Comparison of ENCODE assay signal across 17 cellular contexts in genomic region chr10:43254199-43254730, GRCh38. TPM values are rescaled to one million over a fixed set of nuclear protein-coding genes. Genes with fewer than 3 reads are reported as not detected.
DNase-seq lines count a peak whose midpoint lies in the region; ATAC-seq and TF ChIP-seq lines count a peak whose summit lies in the region.
"Had no signal": no experiment of that assay in that cellular context is flagged by ENCODE, and none has a peak within 500 bp of the region (broad histone marks: within the 10 kb centered on the region; RNA-seq: fewer than 3 reads in every experiment).

No MANE protein-coding gene starts in this region.

- H3K79me2 ChIP-seq in hepatocyte: no peaks in the 10 kb centered on the region

- no peak overlapping the region for H3K4me3 Mint-ChIP-seq in activated CD4-positive, alpha-beta T cell treated with anti-CD3 and anti-CD28 coated beads, Interleukin-2, amount 10 ng/mL, durations not matched to agents 24 days and 14 days

- no peak for TF ChIP-seq EP300 in ovary (IDR thresholded peaks at IDR 0.05)

- no peaks in the 10 kb centered on the region for H3K9me2 ChIP-seq in hepatocyte (replicated peaks; ENCODE audit: insufficient read depth)

- H3K36me3 ChIP-seq in Peyer's patch (no peaks in the 10 kb centered on the region), hepatocyte (replicated peaks; ENCODE audit: insufficient read depth, low read depth) (no peaks in the 10 kb centered on the region), ovary (no peaks in the 10 kb centered on the region)
- H3K36me3 ChIP-seq: tibial artery had no signal

- H3K27ac Mint-ChIP-seq in activated CD4-positive, alpha-beta T cell treated with anti-CD3 and anti-CD28 coated beads, Interleukin-2, amount 10 ng/mL, durations not matched to agents 24 days and 14 days: no peak overlapping the region

- H3K27me3 ChIP-seq in Peyer's patch (no peaks in the 10 kb centered on the region), hepatocyte (no peaks in the 10 kb centered on the region), ovary (no peaks in the 10 kb centered on the region)

- ATAC-seq in HG03460 (IDR thresholded peaks at IDR 0.05; ENCODE audit: unreplicated experiment): no peak

- no peaks in the 10 kb centered on the region for H4K20me1 ChIP-seq in hepatocyte (ENCODE audit: insufficient read depth, poor library complexity, severe bottlenecking)

- intact Hi-C loops in ovary (cut with DNase I): no loop called here
- intact Hi-C loops in activated CD4-positive, alpha-beta T cell treated with anti-CD3 and anti-CD28 coated beads, Interleukin-2, amount 10 ng/mL, durations not matched to agents 24 days and 14 days (cut with micrococcal nuclease): no loop called here

- H2AFZ ChIP-seq in hepatocyte: no peak overlapping the region

- H3K27me3 Mint-ChIP-seq in activated CD4-positive, alpha-beta T cell treated with anti-CD3 and anti-CD28 coated beads, Interleukin-2, amount 10 ng/mL, durations not matched to agents 24 days and 14 days: peaks cover 3% of the 10 kb centered on the region

- H3K4me1 ChIP-seq in Peyer's patch (no peaks in the 10 kb centered on the region), hepatocyte (ENCODE audit: insufficient read depth) (no peaks in the 10 kb centered on the region), ovary (ENCODE audit: insufficient read depth) (no peaks in the 10 kb centered on the region)

- H3K9me3 ChIP-seq in Peyer's patch (no peaks in the 10 kb centered on the region), hepatocyte (ENCODE audit: low read depth) (no peaks in the 10 kb centered on the region), ovary (no peaks in the 10 kb centered on the region)
- H3K9me3 ChIP-seq: tibial artery had no signal

- DNase-seq in GM03348 (ENCODE audit: low spot score) (peak; percentile 6), Peyer's patch (peak in 2 of 3 donors; percentile 25 to 47), hepatocyte (ENCODE audit: low spot score) (peak; percentile 14), ovary (peak in 3 of 5 donors; percentile 6 to 22 (median 16)), HuH-7 (ENCODE audit: low spot score) (no peak)
- no peak for DNase-seq in activated CD4-positive, alpha-beta T cell treated with anti-CD3 and anti-CD28 coated beads, Interleukin-2, amount 10 ng/mL, durations not matched to agents 24 days and 14 days
- no peak for DNase-seq in stimulated activated naive CD4-positive, alpha-beta T cell (lab: John Stamatoyannopoulos, UW)
- DNase-seq: activated CD4-positive, alpha-beta T cell treated with anti-CD3 and anti-CD28 coated beads, Interleukin-2, amount 50 U/mL, for 4 hours; activated naive CD4-positive, alpha-beta T cell treated with anti-CD3 and anti-CD28 coated beads, Interleukin-2, amount 50 U/mL, for 16 hours; effector CD4-positive, alpha-beta T cell; midbrain; MV-4-11; NCI-H2171; SIG-M5; tibial artery had no signal

- H3K9me3 Mint-ChIP-seq in activated CD4-positive, alpha-beta T cell treated with anti-CD3 and anti-CD28 coated beads, Interleukin-2, amount 10 ng/mL, durations not matched to agents 24 days and 14 days: no peaks in the 10 kb centered on the region

- peak overlapping the region in 1 of 4 donors; percentile 31 for H3K27ac ChIP-seq in Peyer's patch
- no peak overlapping the region for H3K27ac ChIP-seq in hepatocyte
- H3K27ac ChIP-seq in ovary: no peak overlapping the region
- H3K27ac ChIP-seq: tibial artery had no signal

- H3K4me3 ChIP-seq in Peyer's patch: no peak overlapping the region
- no peak overlapping the region for H3K4me3 ChIP-seq in hepatocyte
- no peak overlapping the region for H3K4me3 ChIP-seq in ovary
- H3K4me3 ChIP-seq: tibial artery had no signal

- H3K4me1 Mint-ChIP-seq in activated CD4-positive, alpha-beta T cell treated with anti-CD3 and anti-CD28 coated beads, Interleukin-2, amount 10 ng/mL, durations not matched to agents 24 days and 14 days: peaks cover 7% of the 10 kb centered on the region

- TF ChIP-seq POLR2A in Peyer's patch (IDR thresholded peaks at IDR 0.05) (no peak), ovary (IDR thresholded peaks at IDR 0.05) (no peak)

- WGBS in hepatocyte (ENCODE audit: low lambda C conversion rate, missing lambda C conversion rate): 75% methylated on average over 6 of the region's 12 CpGs
- 72 to 82% (median 76%) methylated on average over 10 to 12 of the region's 12 CpGs for WGBS in ovary, 3 donors

- TF ChIP-seq CTCF in Peyer's patch (IDR thresholded peaks at IDR 0.05) (no peak), hepatocyte (IDR thresholded peaks at IDR 0.05; ENCODE audit: poor library complexity) (no peak), ovary (IDR thresholded peaks at IDR 0.05) (no peak)

- no peaks in the 10 kb centered on the region for H3K36me3 Mint-ChIP-seq in activated CD4-positive, alpha-beta T cell treated with anti-CD3 and anti-CD28 coated beads, Interleukin-2, amount 10 ng/mL, durations not matched to agents 24 days and 14 days (ENCODE audit: low read depth)

- no peak overlapping the region for H3K4me2 ChIP-seq in hepatocyte

RNA-seq across cellular contexts. Expression of gene RASGEF1A, which starts 12.6 kb away (rescaled TPM):
- total RNA-seq in Peyer's patch: 1 to 10 TPM in 1 of 4 donors, not detected in 3; 3.0 TPM
- 2.2 and 2.7 TPM in 2 replicates for total RNA-seq in hepatocyte
- polyA plus RNA-seq in hepatocyte: 1.4 and 1.5 TPM in 2 replicates
- total RNA-seq in ovary: 1 to 10 TPM in 4 of 7 donors, under 1 TPM in 3; 0.60 to 5.2 (median 1.3) TPM
- 1 to 10 TPM in 1 of 2 donors, under 1 TPM in 1; 0.92 to 2.3 TPM for polyA plus RNA-seq in ovary
- total RNA-seq in activated CD4-positive, alpha-beta T cell treated with anti-CD3 and anti-CD28 coated beads, Interleukin-2, amount 10 ng/mL, durations not matched to agents 24 days and 14 days: 0.63 and 0.66 TPM in 2 replicates
- total RNA-seq: Daoy had no signal

Comparison
In these comparisons a context has a peak if more than half of its experiments do, and no peak if none do; other contexts are left out.
1. DNase-seq: peak in GM03348 (single experiment), Peyer's patch (2 of 3), hepatocyte (single experiment) and ovary (3 of 5); none in HuH-7 (single experiment), activated CD4-positive, alpha-beta T cell treated with anti-CD3 and anti-CD28 coated beads, Interleukin-2, amount 10 ng/mL, durations not matched to agents 24 days and 14 days (single experiment) and stimulated activated naive CD4-positive, alpha-beta T cell (0 of 6).